In genomic region chr16:31417916-31418315, GRCh38 we compare ENCODE assay signal across 23 cellular contexts. TPM values are rescaled to one million over a fixed set of nuclear protein-coding genes. Genes with fewer than 3 reads are reported as not detected.
DNase-seq lines count a peak whose midpoint lies in the region; ATAC-seq and TF ChIP-seq lines count a peak whose summit lies in the region.
"Had no signal": no experiment of that assay in that cellular context is flagged by ENCODE, and none has a peak within 500 bp of the region (broad histone marks: within the 10 kb centered on the region; RNA-seq: fewer than 3 reads in every experiment).

No MANE protein-coding gene starts in this region.

- no peaks in the 10 kb centered on the region for H3K9me2 ChIP-seq in PC-9 (ENCODE audit: insufficient read depth)

- no peak for ATAC-seq in activated CD8-positive, alpha-beta T cell treated with anti-CD3 and anti-CD28 coated beads, Interleukin-2, amount 10 ng/mL, durations not matched to agents 7 days and 5 days
- no peak for ATAC-seq in activated CD8-positive, alpha-beta T cell treated with anti-CD3 and anti-CD28 coated beads for 36 hours
- no peak for ATAC-seq in natural killer cell treated with Interleukin-12 subunit alpha and Interleukin-12 subunit beta and Interleukin-15 and Interleukin-18, amount 100 ng/mL, for 72 hours
- no peak for ATAC-seq in foreskin keratinocyte
- ATAC-seq: GM23338, HCT116 had no signal

- H2AFZ ChIP-seq in PC-9: no peak overlapping the region
- H2AFZ ChIP-seq: GM23338 had no signal

- no peaks in the 10 kb centered on the region for H3K9me3 ChIP-seq in PC-9 (ENCODE audit: insufficient read depth, low read depth)

- DNase-seq in activated CD8-positive, alpha-beta T cell treated with anti-CD3 and anti-CD28 coated beads, Interleukin-2, amount 10 ng/mL, durations not matched to agents 7 days and 5 days: no peak
- DNase-seq in activated CD8-positive, alpha-beta T cell treated with anti-CD3 and anti-CD28 coated beads for 36 hours: no peak
- DNase-seq in immature natural killer cell: no peak
- peak; percentile 16 for DNase-seq in natural killer cell treated with Interleukin-12 subunit alpha and Interleukin-12 subunit beta and Interleukin-15 and Interleukin-18, amount 100 ng/mL, for 72 hours (ENCODE audit: low spot score)
- no peak for DNase-seq in PC-9
- DNase-seq in NCI-H1092 (lab: John Stamatoyannopoulos, UW): no peak
- DNase-seq in foreskin keratinocyte: no peak
- DNase-seq: C1 segment of cervical spinal cord; Calu3; CD4-positive, alpha-beta memory T cell; COR-L47; DMS53; DMS79 treated with DMSO at 0.1 percent for 48 hours; GF-D8; H9 had no signal

- no peak for TF ChIP-seq CTCF in activated CD8-positive, alpha-beta T cell treated with anti-CD3 and anti-CD28 coated beads for 36 hours (IDR thresholded peaks at IDR 0.05)
- TF ChIP-seq CTCF in PC-9 (conservative IDR thresholded peaks at IDR 0.05) (no peak), foreskin keratinocyte (conservative IDR thresholded peaks at IDR 0.05) (no peak)

- H3K36me3 Mint-ChIP-seq in activated CD8-positive, alpha-beta T cell treated with anti-CD3 and anti-CD28 coated beads, Interleukin-2, amount 10 ng/mL, durations not matched to agents 7 days and 5 days (ENCODE audit: low read depth): peaks cover 17% of the 10 kb centered on the region
- no peaks in the 10 kb centered on the region for H3K36me3 Mint-ChIP-seq in activated CD8-positive, alpha-beta T cell treated with anti-CD3 and anti-CD28 coated beads for 36 hours (ENCODE audit: low read depth)
- no peaks in the 10 kb centered on the region for H3K36me3 Mint-ChIP-seq in immature natural killer cell
- no peaks in the 10 kb centered on the region for H3K36me3 Mint-ChIP-seq in natural killer cell treated with Interleukin-12 subunit alpha and Interleukin-12 subunit beta and Interleukin-15 and Interleukin-18, amount 100 ng/mL, for 72 hours
- H3K36me3 Mint-ChIP-seq: CD4-positive, alpha-beta memory T cell had no signal

- H3K27ac ChIP-seq in PC-9 (no peak overlapping the region), foreskin keratinocyte (no peak overlapping the region)

- no peaks in the 10 kb centered on the region for H3K4me1 ChIP-seq in PC-9 (replicated peaks; ENCODE audit: insufficient read depth)
- no peaks in the 10 kb centered on the region for H3K4me1 ChIP-seq in foreskin keratinocyte

- intact Hi-C loops in activated CD8-positive, alpha-beta T cell treated with anti-CD3 and anti-CD28 coated beads for 36 hours (cut with micrococcal nuclease): no loop called here
- intact Hi-C loops in PC-9 (cut with micrococcal nuclease; ENCODE audit: unreplicated experiment): no loop called here

- H3K4me3 Mint-ChIP-seq in activated CD8-positive, alpha-beta T cell treated with anti-CD3 and anti-CD28 coated beads, Interleukin-2, amount 10 ng/mL, durations not matched to agents 7 days and 5 days: no peak overlapping the region
- H3K4me3 Mint-ChIP-seq in activated CD8-positive, alpha-beta T cell treated with anti-CD3 and anti-CD28 coated beads for 36 hours: no peak overlapping the region
- peak overlapping the region in 3 of 5 donors; percentile 3 to 51 (median 37) for H3K4me3 Mint-ChIP-seq in immature natural killer cell
- no peak overlapping the region for H3K4me3 Mint-ChIP-seq in natural killer cell treated with Interleukin-12 subunit alpha and Interleukin-12 subunit beta and Interleukin-15 and Interleukin-18, amount 100 ng/mL, for 72 hours
- H3K4me3 Mint-ChIP-seq: CD4-positive, alpha-beta memory T cell; GM23338; H9 had no signal

- H3K27me3 ChIP-seq in PC-9 (ENCODE audit: insufficient read depth, low read depth): peaks cover 49% of the 10 kb centered on the region; the same call in 1 of the 2 replicates
- H3K27me3 ChIP-seq in foreskin keratinocyte: no peaks in the 10 kb centered on the region

- no peaks in the 10 kb centered on the region for H4K20me1 ChIP-seq in PC-9 (ENCODE audit: insufficient read depth)

- H3F3A ChIP-seq in PC-9 (ENCODE audit: insufficient read depth, low read depth): no peaks in the 10 kb centered on the region

- POLR2A ChIA-PET in activated CD8-positive, alpha-beta T cell treated with anti-CD3 and anti-CD28 coated beads, Interleukin-2, amount 10 ng/mL, durations not matched to agents 7 days and 5 days (lab: Charles Lee): interaction anchor here (0.6 kb wide), 1 partner anchor 40 kb away, joined by 3 read pairs; no protein-coding TSS in a partner anchor
- POLR2A ChIA-PET in activated CD8-positive, alpha-beta T cell treated with anti-CD3 and anti-CD28 coated beads for 36 hours (lab: Charles Lee): no interaction called here
- POLR2A ChIA-PET in PC-9 (lab: Charles Lee; ENCODE audit: unreplicated experiment): no interaction called here

- CTCF ChIA-PET in activated CD8-positive, alpha-beta T cell treated with anti-CD3 and anti-CD28 coated beads, Interleukin-2, amount 10 ng/mL, durations not matched to agents 7 days and 5 days (lab: Charles Lee): interaction anchor here (0.9 kb wide), 1 partner anchor 35 kb away, joined by 4 read pairs; no protein-coding TSS in a partner anchor
- CTCF ChIA-PET in activated CD8-positive, alpha-beta T cell treated with anti-CD3 and anti-CD28 coated beads for 36 hours (lab: Charles Lee): interaction anchor here (1.4 kb wide), 1 partner anchor 35 kb away, joined by 5 read pairs; no protein-coding TSS in a partner anchor
- CTCF ChIA-PET in PC-9 (lab: Charles Lee): no interaction called here

- no peak overlapping the region for H3K4me2 ChIP-seq in PC-9
- H3K4me2 ChIP-seq: GM23338 had no signal

- H3K36me3 ChIP-seq in PC-9 (ENCODE audit: low read depth): no peaks in the 10 kb centered on the region

- BruUV-seq in PC-9 (replicated peaks; lab: Mats Ljungman, UMichigan): no TSS peak

- H3K4me1 Mint-ChIP-seq in activated CD8-positive, alpha-beta T cell treated with anti-CD3 and anti-CD28 coated beads, Interleukin-2, amount 10 ng/mL, durations not matched to agents 7 days and 5 days (ENCODE audit: low read depth): peaks cover 86% of the 10 kb centered on the region
- H3K4me1 Mint-ChIP-seq in activated CD8-positive, alpha-beta T cell treated with anti-CD3 and anti-CD28 coated beads for 36 hours (ENCODE audit: low read depth): peaks cover 36% of the 10 kb centered on the region
- H3K4me1 Mint-ChIP-seq in immature natural killer cell: peaks cover 84 to 91% of the 10 kb centered on the region in 2 donors
- H3K4me1 Mint-ChIP-seq in natural killer cell treated with Interleukin-12 subunit alpha and Interleukin-12 subunit beta and Interleukin-15 and Interleukin-18, amount 100 ng/mL, for 72 hours (ENCODE audit: low read depth in 2 of 2): peaks cover 69 to 73% of the 10 kb centered on the region in 2 donors
- H3K4me1 Mint-ChIP-seq: GM23338 had no signal

- H3K9me3 Mint-ChIP-seq in activated CD8-positive, alpha-beta T cell treated with anti-CD3 and anti-CD28 coated beads, Interleukin-2, amount 10 ng/mL, durations not matched to agents 7 days and 5 days (ENCODE audit: insufficient read depth): peaks cover 3% of the 10 kb centered on the region
- H3K9me3 Mint-ChIP-seq in activated CD8-positive, alpha-beta T cell treated with anti-CD3 and anti-CD28 coated beads for 36 hours: peaks cover 1% of the 10 kb centered on the region
- H3K9me3 Mint-ChIP-seq in immature natural killer cell: peaks cover 0 to 6% (median 1%) of the 10 kb centered on the region in 6 donors
- no peaks in the 10 kb centered on the region for H3K9me3 Mint-ChIP-seq in natural killer cell treated with Interleukin-12 subunit alpha and Interleukin-12 subunit beta and Interleukin-15 and Interleukin-18, amount 100 ng/mL, for 72 hours

- H3K4me3 ChIP-seq in PC-9: no peak overlapping the region
- H3K4me3 ChIP-seq: GM23338 had no signal

- peak overlapping the region; percentile 14 for H3K27ac Mint-ChIP-seq in activated CD8-positive, alpha-beta T cell treated with anti-CD3 and anti-CD28 coated beads, Interleukin-2, amount 10 ng/mL, durations not matched to agents 7 days and 5 days
- no peak overlapping the region for H3K27ac Mint-ChIP-seq in activated CD8-positive, alpha-beta T cell treated with anti-CD3 and anti-CD28 coated beads for 36 hours
- no peak overlapping the region for H3K27ac Mint-ChIP-seq in immature natural killer cell
- H3K27ac Mint-ChIP-seq in natural killer cell treated with Interleukin-12 subunit alpha and Interleukin-12 subunit beta and Interleukin-15 and Interleukin-18, amount 100 ng/mL, for 72 hours: peak overlapping the region in 1 of 2 donors; percentile 18
- H3K27ac Mint-ChIP-seq: CD4-positive, alpha-beta memory T cell; GM23338; H9 had no signal

- no peaks in the 10 kb centered on the region for H3K27me3 Mint-ChIP-seq in activated CD8-positive, alpha-beta T cell treated with anti-CD3 and anti-CD28 coated beads, Interleukin-2, amount 10 ng/mL, durations not matched to agents 7 days and 5 days (ENCODE audit: low read depth)
- H3K27me3 Mint-ChIP-seq in activated CD8-positive, alpha-beta T cell treated with anti-CD3 and anti-CD28 coated beads for 36 hours: peaks cover 11% of the 10 kb centered on the region
- H3K27me3 Mint-ChIP-seq in immature natural killer cell (ENCODE audit: low read depth in 3 of 3): peaks cover 0 to 8% (median 2%) of the 10 kb centered on the region in 3 donors
- no peaks in the 10 kb centered on the region for H3K27me3 Mint-ChIP-seq in natural killer cell treated with Interleukin-12 subunit alpha and Interleukin-12 subunit beta and Interleukin-15 and Interleukin-18, amount 100 ng/mL, for 72 hours

- no peaks in the 10 kb centered on the region for H3K79me2 ChIP-seq in PC-9 (ENCODE audit: low read depth)

RNA-seq across cellular contexts. Expression of gene COX6A2, which starts 10.2 kb away (rescaled TPM):
- not detected for total RNA-seq in activated CD8-positive, alpha-beta T cell treated with anti-CD3 and anti-CD28 coated beads, Interleukin-2, amount 10 ng/mL, durations not matched to agents 7 days and 5 days
- not detected for total RNA-seq in activated CD8-positive, alpha-beta T cell treated with anti-CD3 and anti-CD28 coated beads for 36 hours
- polyA plus RNA-seq in immature natural killer cell: 1 to 10 TPM in 2 of 3 donors, not detected in 1; 1.5 to 1.8 TPM
- not detected for total RNA-seq in natural killer cell treated with Interleukin-12 subunit alpha and Interleukin-12 subunit beta and Interleukin-15 and Interleukin-18, amount 100 ng/mL, for 72 hours
- total RNA-seq in PC-9 (2021): not detected in 2 replicates
- not detected in 2 replicates for total RNA-seq in foreskin keratinocyte
- polyA plus RNA-seq in foreskin keratinocyte: not detected in 2 replicates
- total RNA-seq: A172; A673; Calu3; CD4-positive, alpha-beta memory T cell; Daoy; G401; GM23338; H4; H9 had no signal
- polyA plus RNA-seq: BJ; CD4-positive, alpha-beta memory T cell had no signal

RNA-seq across cellular contexts. Expression of gene ZNF843, which starts 24.7 kb away (rescaled TPM):
- total RNA-seq in activated CD8-positive, alpha-beta T cell treated with anti-CD3 and anti-CD28 coated beads, Interleukin-2, amount 10 ng/mL, durations not matched to agents 7 days and 5 days: under 1 TPM; 0.21 to 0.32 TPM
- total RNA-seq in activated CD8-positive, alpha-beta T cell treated with anti-CD3 and anti-CD28 coated beads for 36 hours: not detected
- polyA plus RNA-seq in immature natural killer cell (under 1 TPM in 2 of 3 donors, not detected in 1; 0.10 to 0.17 TPM), foreskin keratinocyte (0.02 and 0.03 TPM in 2 replicates)
- under 1 TPM in 1 of 2 donors, not detected in 1; 0.17 TPM for total RNA-seq in natural killer cell treated with Interleukin-12 subunit alpha and Interleukin-12 subunit beta and Interleukin-15 and Interleukin-18, amount 100 ng/mL, for 72 hours
- total RNA-seq in PC-9 (2021) (0.85 and 0.88 TPM in 2 replicates), foreskin keratinocyte (0.03 and 0.04 TPM in 2 replicates)
- total RNA-seq: A172, Calu3, Daoy, GM23338 had no signal
- polyA plus RNA-seq: CD4-positive, alpha-beta memory T cell; GM23338 had no signal

RNA-seq across cellular contexts. Expression of gene ITGAD, which starts 24.8 kb away (rescaled TPM):
- under 1 TPM; 0.13 to 0.68 TPM for total RNA-seq in activated CD8-positive, alpha-beta T cell treated with anti-CD3 and anti-CD28 coated beads, Interleukin-2, amount 10 ng/mL, durations not matched to agents 7 days and 5 days
- total RNA-seq in activated CD8-positive, alpha-beta T cell treated with anti-CD3 and anti-CD28 coated beads for 36 hours: not detected
- polyA plus RNA-seq in immature natural killer cell (under 1 TPM in 2 of 3 donors, not detected in 1; 0.27 to 0.47 TPM), foreskin keratinocyte (not detected in 2 replicates)
- under 1 TPM in 1 of 2 donors, not detected in 1; 0.47 TPM for total RNA-seq in natural killer cell treated with Interleukin-12 subunit alpha and Interleukin-12 subunit beta and Interleukin-15 and Interleukin-18, amount 100 ng/mL, for 72 hours
- total RNA-seq in PC-9 (2021) (not detected in 2 replicates), foreskin keratinocyte (not detected in 2 replicates)
- total RNA-seq: A172; A673; Calu3; CD4-positive, alpha-beta memory T cell; G401; GM23338; H4; H9 had no signal
- polyA plus RNA-seq: BJ, GM23338 had no signal

RNA-seq across cellular contexts. Expression of gene ARMC5, which starts 41.4 kb away (rescaled TPM):
- total RNA-seq in activated CD8-positive, alpha-beta T cell treated with anti-CD3 and anti-CD28 coated beads, Interleukin-2, amount 10 ng/mL, durations not matched to agents 7 days and 5 days: 10 to 100 TPM; 18.9 to 19.1 TPM
- 10 to 100 TPM in 1 of 2 experiments, 1 to 10 TPM in 1; 8.2 to 10.0 TPM for total RNA-seq in activated CD8-positive, alpha-beta T cell treated with anti-CD3 and anti-CD28 coated beads for 36 hours
- polyA plus RNA-seq in immature natural killer cell: 10 to 100 TPM; 11.1 to 16.2 (median 14.2) TPM
- total RNA-seq in natural killer cell treated with Interleukin-12 subunit alpha and Interleukin-12 subunit beta and Interleukin-15 and Interleukin-18, amount 100 ng/mL, for 72 hours: 10 to 100 TPM; 31.6 to 36.0 TPM
- total RNA-seq in PC-9 (2021): 18.6 and 21.4 TPM in 2 replicates
- total RNA-seq in foreskin keratinocyte: 6.1 TPM in 2 replicates
- polyA plus RNA-seq in foreskin keratinocyte: 6.4 and 6.9 TPM in 2 replicates

RNA-seq across cellular contexts. Expression of gene TGFB1I1, which starts 54.0 kb away (rescaled TPM):
- total RNA-seq in activated CD8-positive, alpha-beta T cell treated with anti-CD3 and anti-CD28 coated beads, Interleukin-2, amount 10 ng/mL, durations not matched to agents 7 days and 5 days: under 1 TPM; 0.83 to 0.92 TPM
- 1 to 10 TPM in 1 of 2 experiments, under 1 TPM in 1; 0.92 to 1.2 TPM for total RNA-seq in activated CD8-positive, alpha-beta T cell treated with anti-CD3 and anti-CD28 coated beads for 36 hours
- polyA plus RNA-seq in immature natural killer cell: under 1 TPM in 2 of 3 donors, not detected in 1; 0.32 to 0.53 TPM
- under 1 TPM; 0.55 to 0.75 TPM for total RNA-seq in natural killer cell treated with Interleukin-12 subunit alpha and Interleukin-12 subunit beta and Interleukin-15 and Interleukin-18, amount 100 ng/mL, for 72 hours
- 9.0 and 15.3 TPM in 2 replicates for total RNA-seq in PC-9 (2021)
- 18.2 and 19.7 TPM in 2 replicates for total RNA-seq in foreskin keratinocyte
- 34.6 and 34.8 TPM in 2 replicates for polyA plus RNA-seq in foreskin keratinocyte

Comparison
In these comparisons a context has a peak if more than half of its experiments do, and no peak if none do; other contexts are left out.
1. H3K4me3 Mint-ChIP-seq: peak in immature natural killer cell (3 of 5); none in activated CD8-positive, alpha-beta T cell treated with anti-CD3 and anti-CD28 coated beads, Interleukin-2, amount 10 ng/mL, durations not matched to agents 7 days and 5 days (single experiment), activated CD8-positive, alpha-beta T cell treated with anti-CD3 and anti-CD28 coated beads for 36 hours (single experiment) and natural killer cell treated with Interleukin-12 subunit alpha and Interleukin-12 subunit beta and Interleukin-15 and Interleukin-18, amount 100 ng/mL, for 72 hours (single experiment).